ENCODE assay signal across 2 cellular contexts in the genomic region with DNA sequence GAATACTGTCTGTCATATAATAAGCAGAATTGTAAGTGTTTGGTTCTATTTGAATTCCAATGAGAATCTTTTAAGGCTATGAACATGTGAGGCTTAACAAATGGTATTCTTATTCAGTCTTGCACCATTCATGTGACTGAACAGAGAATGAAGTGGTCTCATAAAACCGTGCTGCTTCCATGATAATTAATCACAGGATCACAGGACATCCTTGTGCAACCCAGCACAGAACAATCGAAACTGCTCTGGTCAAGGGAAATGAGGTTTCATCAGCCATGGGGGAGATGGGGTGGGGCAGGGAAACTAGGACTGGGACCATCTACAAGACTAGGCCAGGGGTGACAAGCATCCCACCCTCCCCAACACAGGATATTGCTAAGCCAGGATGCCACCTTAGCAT.
TF ChIP-seq lines count a peak whose summit lies in the region.

No MANE protein-coding gene starts in this region.

TF ChIP-seq in HEK293, 187 proteins besides CTCF, POLR2A, EP300 and RAD21:
- TF ChIP-seq SALL2 (tag by site-specific recombination; IDR thresholded peaks at IDR 0.05; ENCODE audit: borderline replicate concordance) = no peak
- TF ChIP-seq ZFP41 (tag by site-specific recombination; IDR thresholded peaks at IDR 0.05; ENCODE audit: borderline replicate concordance) = no peak
- no peak for TF ChIP-seq ZNF423 (tag by site-specific recombination; IDR thresholded peaks at IDR 0.05)
- TF ChIP-seq ZNF114 (tag by site-specific recombination; IDR thresholded peaks at IDR 0.05) = no peak
- TF ChIP-seq, protein P1, sequence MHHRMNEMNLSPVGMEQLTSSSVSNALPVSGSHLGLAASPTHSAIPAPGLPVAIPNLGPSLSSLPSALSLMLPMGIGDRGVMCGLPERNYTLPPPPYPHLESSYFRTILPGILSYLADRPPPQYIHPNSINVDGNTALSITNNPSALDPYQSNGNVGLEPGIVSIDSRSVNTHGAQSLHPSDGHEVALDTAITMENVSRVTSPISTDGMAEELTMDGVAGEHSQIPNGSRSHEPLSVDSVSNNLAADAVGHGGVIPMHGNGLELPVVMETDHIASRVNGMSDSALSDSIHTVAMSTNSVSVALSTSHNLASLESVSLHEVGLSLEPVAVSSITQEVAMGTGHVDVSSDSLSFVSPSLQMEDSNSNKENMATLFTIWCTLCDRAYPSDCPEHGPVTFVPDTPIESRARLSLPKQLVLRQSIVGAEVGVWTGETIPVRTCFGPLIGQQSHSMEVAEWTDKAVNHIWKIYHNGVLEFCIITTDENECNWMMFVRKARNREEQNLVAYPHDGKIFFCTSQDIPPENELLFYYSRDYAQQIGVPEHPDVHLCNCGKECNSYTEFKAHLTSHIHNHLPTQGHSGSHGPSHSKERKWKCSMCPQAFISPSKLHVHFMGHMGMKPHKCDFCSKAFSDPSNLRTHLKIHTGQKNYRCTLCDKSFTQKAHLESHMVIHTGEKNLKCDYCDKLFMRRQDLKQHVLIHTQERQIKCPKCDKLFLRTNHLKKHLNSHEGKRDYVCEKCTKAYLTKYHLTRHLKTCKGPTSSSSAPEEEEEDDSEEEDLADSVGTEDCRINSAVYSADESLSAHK (tag by site-specific recombination; IDR thresholded peaks at IDR 0.05) = peak; percentile 75

TF ChIP-seq in H1, 55 proteins besides CTCF, POLR2A, EP300 and RAD21:
- no peak for TF ChIP-seq RNF2 (IDR thresholded peaks at IDR 0.05; ENCODE audit: borderline replicate concordance, low read depth, low read length, missing control alignments, poor library complexity, severe bottlenecking)
- TF ChIP-seq TEAD4 (IDR thresholded peaks at IDR 0.05; ENCODE audit: low read depth, low read length) = no peak
- TF ChIP-seq SP2 (IDR thresholded peaks at IDR 0.05; ENCODE audit: low read length) = no peak
- no peak for TF ChIP-seq SP4 (IDR thresholded peaks at IDR 0.05; ENCODE audit: low read length)
TF ChIP-seq in H1: peak in this region for 0.
